In the genomic region with DNA sequence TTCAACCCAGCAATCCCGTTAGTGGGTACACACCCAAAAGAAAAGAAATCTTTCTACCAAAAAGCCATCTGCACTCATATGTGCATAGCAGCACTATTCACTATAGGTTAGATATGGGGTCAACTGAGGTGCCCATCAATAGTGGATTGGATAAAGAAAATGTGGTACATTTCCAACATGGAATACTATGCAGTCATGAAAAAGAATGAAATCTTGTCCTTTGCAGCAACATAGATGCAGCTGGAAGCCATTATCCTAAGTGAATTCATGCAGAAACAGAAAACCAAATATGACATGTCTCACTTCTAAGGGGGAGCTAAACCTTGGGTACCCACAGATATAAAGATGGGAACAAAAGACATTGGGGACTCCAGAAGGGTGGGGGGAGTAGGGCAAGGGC, we compare ENCODE assay signal across 11 cellular contexts. TPM values are rescaled to one million over a fixed set of nuclear protein-coding genes. Genes with fewer than 3 reads are reported as not detected.
"Had no signal": no experiment of that assay in that cellular context is flagged by ENCODE, and none has a peak within 500 bp of the region (broad histone marks: within the 10 kb centered on the region; RNA-seq: fewer than 3 reads in every experiment).

No MANE protein-coding gene starts in this region.

- H3K4me2 ChIP-seq: GM23338 had no signal

- H3K9ac ChIP-seq: GM23248 had no signal

- H3K9me3 Mint-ChIP-seq: HFFc6 had no signal

- H3K4me3 Mint-ChIP-seq: GM23338, H9, HFFc6 had no signal

- H3K27ac ChIP-seq: GM23248 had no signal

- DNase-seq: GM23248, GOT3, H7, H9, HCEC 1CT, HFFc6 had no signal

- ATAC-seq: GM23338, HCT116 had no signal

- H3K9me3 ChIP-seq: HAP-1 had no signal

- FAIRE-seq: H54 had no signal

- H3K4me3 ChIP-seq: GM23248, GM23338, HAP-1 had no signal

- H2AFZ ChIP-seq: GM23248, GM23338 had no signal

- H3K27ac Mint-ChIP-seq: GM23338, H9, HFFc6 had no signal

- H3K36me3 ChIP-seq: HAP-1 had no signal

RNA-seq across cellular contexts. Expression of a gene that starts 1.9 kb away (rescaled TPM):
- total RNA-seq: H4, HFFc6 had no signal
- polyA plus RNA-seq: GM23248 had no signal
